Comparison of ENCODE assay signal across 11 cellular contexts in the genomic region with DNA sequence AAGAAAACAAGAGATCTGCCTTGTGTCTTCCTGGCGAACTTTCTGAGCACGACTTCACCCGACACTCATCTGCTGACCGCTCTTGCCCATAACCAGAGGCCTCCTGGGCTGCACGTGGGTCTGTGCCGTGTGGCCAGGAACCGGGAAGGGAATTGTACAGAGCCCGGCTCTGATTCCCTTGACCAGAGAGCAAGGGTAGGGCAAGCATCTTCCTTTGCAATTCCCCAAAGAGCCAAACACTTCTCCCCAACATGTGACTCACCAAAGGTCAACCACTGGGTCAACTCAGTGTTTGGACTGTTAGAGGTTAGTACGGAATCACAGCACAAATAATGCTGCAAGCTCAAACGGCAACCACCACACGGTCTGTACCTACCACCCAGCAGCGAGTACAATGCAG. TPM values are rescaled to one million over a fixed set of nuclear protein-coding genes. Genes with fewer than 3 reads are reported as not detected.
DNase-seq lines count a peak whose midpoint lies in the region; ATAC-seq and TF ChIP-seq lines count a peak whose summit lies in the region.
"Had no signal": no experiment of that assay in that cellular context is flagged by ENCODE, and none has a peak within 500 bp of the region (broad histone marks: within the 10 kb centered on the region; RNA-seq: fewer than 3 reads in every experiment).

No MANE protein-coding gene starts in this region.

- TF ChIP-seq EP300 in esophagus muscularis mucosa (IDR thresholded peaks at IDR 0.05), result no peak

- POLR2A ChIA-PET in naive thymus-derived CD8-positive, alpha-beta T cell (lab: Charles Lee), result interaction anchor here (0.9 to 34.9 kb wide), 7 partner anchors 1 to 229 kb away, joined by 3 to 4622 read pairs (median 177); a partner anchor contains a TSS
- POLR2A ChIA-PET in A673 (lab: Charles Lee; ENCODE audit: low non-redundant PET), result no interaction called here

- peaks cover 16 to 60% (median 49%) of the 10 kb centered on the region in 4 donors for H3K36me3 ChIP-seq in esophagus muscularis mucosa
- H3K36me3 ChIP-seq in A673 (ENCODE audit: insufficient read depth, low read length, poor library complexity, severe bottlenecking), result peaks cover 35% of the 10 kb centered on the region

- peak overlapping the region; percentile 43 for H3K4me3 Mint-ChIP-seq in activated naive CD8-positive, alpha-beta T cell
- no peak overlapping the region for H3K4me3 Mint-ChIP-seq in activated naive CD8-positive, alpha-beta T cell treated with anti-CD3 and anti-CD28 coated beads, Interleukin-2, amount 50 U/mL, for 24 hours
- peak overlapping the region in 8 of 10 donors; percentile 49 to 86 (median 72) for H3K4me3 Mint-ChIP-seq in naive thymus-derived CD8-positive, alpha-beta T cell

- H3K4me3 ChIP-seq in esophagus muscularis mucosa, result no peak overlapping the region
- no peak overlapping the region for H3K4me3 ChIP-seq in A673 (ENCODE audit: low read depth, low read length, poor library complexity, severe bottlenecking)
- H3K4me3 ChIP-seq: BLaER1 treated with 17β-estradiol and CSF1 and Interleukin-3, amounts not matched to agents 10 nM and 100 nM had no signal

- H3K27ac ChIP-seq in esophagus muscularis mucosa (replicated peaks in 1 of 4) (peak overlapping the region; percentile 42 to 77 (median 62)), A673 (ENCODE audit: low read depth, low read length, poor library complexity, severe bottlenecking) (no peak overlapping the region)

- TF ChIP-seq POLR2A in esophagus muscularis mucosa (IDR thresholded peaks at IDR 0.05; ENCODE audit: low read depth), result no peak

- ATAC-seq in activated naive CD8-positive, alpha-beta T cell treated with anti-CD3 and anti-CD28 coated beads, Interleukin-2, amount 50 U/mL, for 24 hours, result no peak
- no peak for ATAC-seq in naive thymus-derived CD8-positive, alpha-beta T cell
- no peak for ATAC-seq in HG03460 (IDR thresholded peaks at IDR 0.05; ENCODE audit: unreplicated experiment)

- no peak for DNase-seq in activated naive CD8-positive, alpha-beta T cell treated with anti-CD3 and anti-CD28 coated beads, Interleukin-2, amount 50 U/mL, for 24 hours
- no peak for DNase-seq in esophagus muscularis mucosa (ENCODE audit: extremely low spot score)
- no peak for DNase-seq in naive thymus-derived CD8-positive, alpha-beta T cell
- DNase-seq in NCI-H146 treated with DMSO at 0.1 percent for 48 hours (lab: John Stamatoyannopoulos, UW; ENCODE audit: unreplicated experiment), result no peak
- no peak for DNase-seq in NCI-H2107 (lab: John Stamatoyannopoulos, UW)
- no peak for DNase-seq in A673 (ENCODE audit: low spot score)
- DNase-seq: amniotic stem cell, NCI-H526 treated with DMSO at 0.1 percent for 48 hours had no signal

- BruUV-seq in A673 (replicated peaks; lab: Mats Ljungman, UMichigan), result no TSS peak

- no peaks in the 10 kb centered on the region for H3K9me3 Mint-ChIP-seq in activated naive CD8-positive, alpha-beta T cell (ENCODE audit: low read depth)
- no peaks in the 10 kb centered on the region for H3K9me3 Mint-ChIP-seq in activated naive CD8-positive, alpha-beta T cell treated with anti-CD3 and anti-CD28 coated beads, Interleukin-2, amount 50 U/mL, for 24 hours
- H3K9me3 Mint-ChIP-seq in naive thymus-derived CD8-positive, alpha-beta T cell, result no peaks in the 10 kb centered on the region

- WGBS in esophagus muscularis mucosa, result 59% methylated on average over 12 of the region's 12 CpGs

- H3K27me3 ChIP-seq in esophagus muscularis mucosa, result no peaks in the 10 kb centered on the region
- no peaks in the 10 kb centered on the region for H3K27me3 ChIP-seq in A673 (replicated peaks; ENCODE audit: insufficient read depth, low read depth, low read length, poor library complexity)

- CTCF ChIA-PET in A673 (lab: Charles Lee), result no interaction called here

- peaks cover 54% of the 10 kb centered on the region for H3K4me1 Mint-ChIP-seq in activated naive CD8-positive, alpha-beta T cell (ENCODE audit: low read depth)
- peaks cover 46% of the 10 kb centered on the region for H3K4me1 Mint-ChIP-seq in activated naive CD8-positive, alpha-beta T cell treated with anti-CD3 and anti-CD28 coated beads, Interleukin-2, amount 50 U/mL, for 24 hours
- H3K4me1 Mint-ChIP-seq in naive thymus-derived CD8-positive, alpha-beta T cell, result peaks cover 0 to 55% (median 26%) of the 10 kb centered on the region in 4 donors

- intact Hi-C loops in esophagus muscularis mucosa (cut with DNase I) (no loop called here), A673 (cut with micrococcal nuclease; ENCODE audit: unreplicated experiment) (no loop called here)

- H3K4me1 ChIP-seq in esophagus muscularis mucosa (peaks cover 47 to 70% (median 59%) of the 10 kb centered on the region in 4 donors), A673 (ENCODE audit: insufficient read depth, low read length, poor library complexity, severe bottlenecking) (no peaks in the 10 kb centered on the region)

- peak overlapping the region; percentile 66 for H3K27ac Mint-ChIP-seq in activated naive CD8-positive, alpha-beta T cell
- no peak overlapping the region for H3K27ac Mint-ChIP-seq in activated naive CD8-positive, alpha-beta T cell treated with anti-CD3 and anti-CD28 coated beads, Interleukin-2, amount 50 U/mL, for 24 hours
- H3K27ac Mint-ChIP-seq in naive thymus-derived CD8-positive, alpha-beta T cell, result peak overlapping the region in 1 of 10 donors; percentile 96

- no peaks in the 10 kb centered on the region for H3K27me3 Mint-ChIP-seq in activated naive CD8-positive, alpha-beta T cell
- peaks cover 4% of the 10 kb centered on the region for H3K27me3 Mint-ChIP-seq in activated naive CD8-positive, alpha-beta T cell treated with anti-CD3 and anti-CD28 coated beads, Interleukin-2, amount 50 U/mL, for 24 hours
- H3K27me3 Mint-ChIP-seq in naive thymus-derived CD8-positive, alpha-beta T cell, result peaks cover 0 to 2% (median 0%) of the 10 kb centered on the region in 5 donors

- H3K9me3 ChIP-seq in esophagus muscularis mucosa, result no peaks in the 10 kb centered on the region
- no peaks in the 10 kb centered on the region for H3K9me3 ChIP-seq in A673 (ENCODE audit: low read depth, low read length, poor library complexity, severe bottlenecking)
- H3K9me3 ChIP-seq: BLaER1 treated with 17β-estradiol and CSF1 and Interleukin-3, amounts not matched to agents 10 nM and 100 nM had no signal

- TF ChIP-seq CTCF in esophagus muscularis mucosa (IDR thresholded peaks at IDR 0.05), result no peak
- TF ChIP-seq CTCF in A673 (conservative IDR thresholded peaks at IDR 0.05; ENCODE audit: low read depth, low read length), result no peak

- peaks cover 19% of the 10 kb centered on the region for H3K36me3 Mint-ChIP-seq in activated naive CD8-positive, alpha-beta T cell
- H3K36me3 Mint-ChIP-seq in activated naive CD8-positive, alpha-beta T cell treated with anti-CD3 and anti-CD28 coated beads, Interleukin-2, amount 50 U/mL, for 24 hours (ENCODE audit: low read depth), result peaks cover 18% of the 10 kb centered on the region
- peaks cover 0 to 2% (median 0%) of the 10 kb centered on the region in 3 donors for H3K36me3 Mint-ChIP-seq in naive thymus-derived CD8-positive, alpha-beta T cell

RNA-seq across cellular contexts. Expression of a gene that starts 48.9 kb away (rescaled TPM):
- total RNA-seq in esophagus muscularis mucosa (10 to 100 TPM; 64.9 to 74.1 (median 68.5) TPM), A673 (2021) (1.9 and 2.1 TPM in 2 replicates)
- 100 to 1,000 TPM; 386 to 393 TPM for total RNA-seq in naive thymus-derived CD8-positive, alpha-beta T cell
- 100 to 1,000 TPM; 115 to 216 (median 166) TPM for polyA plus RNA-seq in naive thymus-derived CD8-positive, alpha-beta T cell

Comparison
In these comparisons a context has a peak if more than half of its experiments do, and no peak if none do; other contexts are left out.
1. RNA of a gene that starts 48.9 kb away (total RNA-seq): 386 to 393 TPM in naive thymus-derived CD8-positive, alpha-beta T cell and 64.9 to 74.1 TPM in esophagus muscularis mucosa; 1.9 to 2.1 TPM in A673; every median in the first group is over 10 times any median in the second.